Comparison of ENCODE assay signal across 23 cellular contexts in the genomic region with DNA sequence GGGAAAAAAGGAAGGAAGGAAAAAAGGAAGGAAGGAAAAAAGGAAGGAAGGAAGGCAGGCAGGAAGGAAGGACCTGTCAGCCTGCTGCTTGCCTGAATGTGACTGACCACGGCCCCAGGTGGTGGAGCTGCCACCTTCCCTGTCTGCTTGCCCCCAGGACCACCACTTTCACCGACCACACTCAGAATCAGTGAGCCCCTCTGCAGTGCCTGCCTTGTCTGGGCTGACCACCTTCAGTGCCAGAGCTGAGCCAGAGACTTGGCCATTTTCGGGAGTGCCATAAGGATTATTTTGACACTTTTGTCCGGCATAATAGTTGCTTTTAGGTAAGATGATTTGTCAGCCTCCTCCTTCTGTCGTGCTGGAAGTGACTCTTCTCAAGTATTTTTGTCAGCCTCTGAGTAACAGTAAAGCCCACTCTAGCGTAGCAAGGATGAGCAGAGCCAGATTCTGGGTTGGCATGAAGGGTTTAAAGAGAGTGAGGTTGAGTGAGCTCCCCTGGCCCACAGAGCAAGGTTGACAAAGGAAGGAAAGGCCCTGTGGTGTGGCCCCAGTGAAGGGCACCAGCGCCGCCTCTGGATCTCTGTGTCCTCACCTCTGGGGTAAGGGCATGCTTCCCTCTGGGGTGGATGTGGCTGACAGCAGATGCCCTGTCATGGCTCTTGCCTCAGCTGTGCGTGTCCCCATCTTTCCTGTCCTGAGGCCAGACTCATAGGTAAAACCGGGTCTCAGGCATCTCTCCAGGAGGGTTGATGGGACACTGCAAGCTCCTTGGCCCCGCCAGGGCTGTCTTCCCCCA.
DNase-seq lines count a peak whose midpoint lies in the region; ATAC-seq, FAIRE-seq and TF ChIP-seq lines count a peak whose summit lies in the region.
"Had no signal": no experiment of that assay in that cellular context is flagged by ENCODE, and none has a peak within 500 bp of the region (broad histone marks: within the 10 kb centered on the region; RNA-seq: fewer than 3 reads in every experiment).

No MANE protein-coding gene starts in this region.

- H3K4me3 ChIP-seq in HepG2 (replicated peaks in 1 of 3; ENCODE audit: insufficient read depth in 1 of 3, low read depth in 2 of 3, low read length in 3 of 3) (no peak overlapping the region), right lobe of liver (no peak overlapping the region), K562 (no peak overlapping the region), vagina (no peak overlapping the region), left lung (no peak overlapping the region)
- H3K4me3 ChIP-seq: GM12878 had no signal

- H3K9me3 ChIP-seq in HepG2 (ENCODE audit: low read length): no peaks in the 10 kb centered on the region
- no peaks in the 10 kb centered on the region for H3K9me3 ChIP-seq in right lobe of liver
- H3K9me3 ChIP-seq in K562 (replicated peaks; ENCODE audit: control insufficient read depth, insufficient read depth, low read depth, low read length): no peaks in the 10 kb centered on the region
- no peaks in the 10 kb centered on the region for H3K9me3 ChIP-seq in vagina
- H3K9me3 ChIP-seq in left lung: no peaks in the 10 kb centered on the region

- TF ChIP-seq RAD21 in HepG2 (CRISPR knock-in tag; IDR thresholded peaks at IDR 0.05) (no peak), K562 (CRISPR knock-in tag; conservative IDR thresholded peaks at IDR 0.05 in 1 of 2, IDR thresholded peaks at IDR 0.05 in 1 of 2) (no peak)

- H2AFZ ChIP-seq in HepG2 (ENCODE audit: low read length) (no peak overlapping the region), K562 (ENCODE audit: low read depth, low read length) (no peak overlapping the region)

- no peak for TF ChIP-seq CTCF in HepG2 (CRISPR knock-in tag; IDR thresholded peaks at IDR 0.05)
- TF ChIP-seq CTCF in right lobe of liver (IDR thresholded peaks at IDR 0.05): no peak
- peak; percentile 13 to 17 (median 14); a peak in 2 of 6 replicates for TF ChIP-seq CTCF in K562 (IDR thresholded peaks at IDR 0.05 in 2 of 3, conservative IDR thresholded peaks at IDR 0.05 in 1 of 3; ENCODE audit: insufficient read depth in 2 of 3, low read depth in 1 of 3, low read length in 3 of 3)
- no peak for TF ChIP-seq CTCF in nephron progenitor cell (IDR thresholded peaks at IDR 0.05)
- no peak for TF ChIP-seq CTCF in vagina (IDR thresholded peaks at IDR 0.05)
- no peak for TF ChIP-seq CTCF in left lung (IDR thresholded peaks at IDR 0.05)

- no peak overlapping the region for H3K4me3 Mint-ChIP-seq in nephron progenitor cell
- H3K4me3 Mint-ChIP-seq: CD4-positive, CD25-positive, alpha-beta regulatory T cell; CD8-positive, alpha-beta memory T cell; HFFc6 had no signal

- FAIRE-seq in HepG2 (lab: Jason Lieb, UNC) (no peak), K562 (lab: Jason Lieb, UNC) (no peak)
- FAIRE-seq: GM12878, GM19239, H54, HTR-8/SVneo had no signal

- H3K79me2 ChIP-seq in HepG2 (ENCODE audit: insufficient read depth, low read length) (no peaks in the 10 kb centered on the region), K562 (ENCODE audit: control insufficient read depth, insufficient read depth, low read length) (no peaks in the 10 kb centered on the region)

- intact Hi-C loops in HepG2 (cut with micrococcal nuclease; ENCODE audit: unreplicated experiment) (no loop called here), right lobe of liver (cut with DNase I) (no loop called here), K562 (cut with micrococcal nuclease) (no loop called here), vagina (cut with DNase I) (no loop called here), left lung (cut with DNase I) (no loop called here)

- DNase-seq in HepG2 (ENCODE audit: low spot score) (no peak), right lobe of liver (no peak), K562 (ENCODE audit: extremely low read depth in 1 of 4, low spot score in 3 of 4) (no peak), nephron progenitor cell (no peak), vagina (ENCODE audit: extremely low spot score in 2 of 2) (peak; percentile 25 to 70), left lung (no peak)
- DNase-seq in stimulated activated CD4-positive, alpha-beta T cell treated with anti-CD3 and anti-CD28 coated beads, Interleukin-4, amount 100 ng/mL, for 1 hour: no peak
- DNase-seq: 8988T; C1 segment of cervical spinal cord; CD4-positive, CD25-positive, alpha-beta regulatory T cell; CD8-positive, alpha-beta memory T cell; COR-L47; DMS 273 treated with DMSO at 0.1 percent for 48 hours; DMS53; DND-41; EL; HCEC 1CT; HFFc6 had no signal

- H3K36me3 ChIP-seq in HepG2 (replicated peaks in 1 of 2; ENCODE audit: control insufficient read depth in 1 of 2, insufficient read depth in 2 of 2, low read length in 2 of 2): no peaks in the 10 kb centered on the region
- no peaks in the 10 kb centered on the region for H3K36me3 ChIP-seq in right lobe of liver
- no peaks in the 10 kb centered on the region for H3K36me3 ChIP-seq in K562 (ENCODE audit: control insufficient read depth, insufficient read depth, low read length)
- H3K36me3 ChIP-seq in vagina: no peaks in the 10 kb centered on the region
- no peaks in the 10 kb centered on the region for H3K36me3 ChIP-seq in left lung

- TF ChIP-seq EP300 in HepG2 (IDR thresholded peaks at IDR 0.05; ENCODE audit: low read depth in 2 of 2, low read length in 2 of 2) (no peak), HepG2 (CRISPR knock-in tag; IDR thresholded peaks at IDR 0.05; ENCODE audit: borderline replicate concordance) (no peak), K562 (IDR thresholded peaks at IDR 0.05; ENCODE audit: low read length) (no peak)

- no peak overlapping the region for H3K4me2 ChIP-seq in HepG2 (ENCODE audit: low read depth, low read length)
- no peak overlapping the region for H3K4me2 ChIP-seq in K562 (ENCODE audit: insufficient read depth, low read length)

- H3K9ac ChIP-seq in HepG2 (ENCODE audit: insufficient read depth, low read depth, low read length) (no peak overlapping the region), K562 (ENCODE audit: insufficient read depth in 1 of 2, low read depth in 2 of 2, low read length in 2 of 2) (no peak overlapping the region)

- BruUV-seq in HepG2 (replicated peaks; lab: Mats Ljungman, UMichigan) (no TSS peak), K562 (replicated peaks; lab: Mats Ljungman, UMichigan) (no TSS peak)

- H3K27ac ChIP-seq in HepG2 (ENCODE audit: extremely low read length, insufficient read depth, low read length) (no peak overlapping the region), right lobe of liver (no peak overlapping the region), K562 (ENCODE audit: extremely low read depth, low read depth, low read length) (no peak overlapping the region), vagina (no peak overlapping the region), left lung (no peak overlapping the region)

- no peaks in the 10 kb centered on the region for H4K20me1 ChIP-seq in HepG2 (ENCODE audit: insufficient read depth, low read length)
- peaks cover 4% of the 10 kb centered on the region for H4K20me1 ChIP-seq in K562 (replicated peaks; ENCODE audit: control insufficient read depth, insufficient read depth, low read length)

- in situ Hi-C loops in HepG2 (cut with HindIII; ENCODE audit: extremely low pct_ligation_motif_present, low pct_unique_long_range_greater_than_20kb) (no loop called here), K562 (cut with MboI) (no loop called here)

- H3K27ac Mint-ChIP-seq in nephron progenitor cell: peak overlapping the region; percentile 37
- H3K27ac Mint-ChIP-seq: CD4-positive, CD25-positive, alpha-beta regulatory T cell; CD8-positive, alpha-beta memory T cell; HFFc6 had no signal

- H3K4me1 Mint-ChIP-seq in nephron progenitor cell: peaks cover 23% of the 10 kb centered on the region
- H3K4me1 Mint-ChIP-seq: CD4-positive, CD25-positive, alpha-beta regulatory T cell; CD8-positive, alpha-beta memory T cell had no signal

- H3K27me3 Mint-ChIP-seq in nephron progenitor cell (ENCODE audit: low read depth, poor library complexity): peaks cover 20% of the 10 kb centered on the region
- H3K27me3 Mint-ChIP-seq: CD4-positive, CD25-positive, alpha-beta regulatory T cell had no signal

- H3K4me1 ChIP-seq in HepG2 (ENCODE audit: insufficient read depth, low read length) (peaks cover 5% of the 10 kb centered on the region), right lobe of liver (no peaks in the 10 kb centered on the region), K562 (replicated peaks in 1 of 2; ENCODE audit: control insufficient read depth in 2 of 2, insufficient read depth in 2 of 2, low read length in 2 of 2) (no peaks in the 10 kb centered on the region), vagina (peaks cover 35% of the 10 kb centered on the region), left lung (no peaks in the 10 kb centered on the region)

- POLR2A ChIA-PET in HepG2 (lab: Yijun Ruan, JAX) (no interaction called here), K562 (lab: Yijun Ruan, JAX) (interaction anchor here (1.5 kb wide), 1 partner anchor 11 kb away, joined by 3 read pairs; no protein-coding TSS in a partner anchor)

- H3K9me1 ChIP-seq in K562 (ENCODE audit: control insufficient read depth, insufficient read depth, low read length): no peaks in the 10 kb centered on the region

- ATAC-seq in HepG2 (no peak), right lobe of liver (no peak), K562 (peak; percentile 72), HG03196 (IDR thresholded peaks at IDR 0.05; ENCODE audit: unreplicated experiment) (no peak), left lung (no peak)
- ATAC-seq: GM12878 had no signal

- H3K27me3 ChIP-seq in HepG2 (ENCODE audit: control insufficient read depth in 1 of 2, insufficient read depth in 2 of 2, low read length in 2 of 2) (no peaks in the 10 kb centered on the region), right lobe of liver (no peaks in the 10 kb centered on the region), K562 (ENCODE audit: control insufficient read depth in 2 of 2, insufficient read depth in 2 of 2, low read length in 2 of 2) (peaks cover 27 to 39% of the 10 kb centered on the region in 2 experiments), vagina (no peaks in the 10 kb centered on the region), left lung (no peaks in the 10 kb centered on the region)

- 94% methylated on average over 10 of the region's 11 CpGs for WGBS in HepG2 (ENCODE audit: low lambda C conversion rate)
- WGBS in right lobe of liver (ENCODE audit: insufficient coverage, low coverage, low lambda C conversion rate, missing lambda C conversion rate): 59% methylated on average over 6 of the region's 11 CpGs
- 2% methylated on average over 10 of the region's 11 CpGs for WGBS in K562 (ENCODE audit: insufficient coverage, low coverage, missing lambda C conversion rate)

- CTCF ChIA-PET in HepG2 (lab: Yijun Ruan, JAX; ENCODE audit: low intra/inter-chr PET ratio, low total read pairs): no interaction called here
- CTCF ChIA-PET in K562 (lab: Yijun Ruan, JAX; ENCODE audit: low intra/inter-chr PET ratio): interaction anchor here (0.5 kb wide), 1 partner anchor 517 kb away, joined by 3 read pairs; no protein-coding TSS in a partner anchor

- H3K9me3 Mint-ChIP-seq in nephron progenitor cell: no peaks in the 10 kb centered on the region
- H3K9me3 Mint-ChIP-seq: HFFc6 had no signal

- TF ChIP-seq POLR2A in HepG2 (IDR thresholded peaks at IDR 0.05; ENCODE audit: insufficient read depth in 1 of 2, low read depth in 2 of 2, low read length in 2 of 2) (no peak), right lobe of liver (IDR thresholded peaks at IDR 0.05) (no peak), K562 (conservative IDR thresholded peaks at IDR 0.05) (no peak), vagina (IDR thresholded peaks at IDR 0.05) (no peak)

- no peaks in the 10 kb centered on the region for H3K36me3 Mint-ChIP-seq in nephron progenitor cell (ENCODE audit: low read depth)
- H3K36me3 Mint-ChIP-seq: CD4-positive, CD25-positive, alpha-beta regulatory T cell; CD8-positive, alpha-beta memory T cell had no signal

Comparison
In these comparisons a context has a peak if more than half of its experiments do, and no peak if none do; other contexts are left out.
1. DNase-seq: peak in vagina (2 of 2); none in HepG2 (single experiment), right lobe of liver (0 of 3), K562 (0 of 4), nephron progenitor cell (single experiment), left lung (0 of 2) and stimulated activated CD4-positive, alpha-beta T cell treated with anti-CD3 and anti-CD28 coated beads, Interleukin-4, amount 100 ng/mL, for 1 hour (single experiment).
2. CTCF ChIP-seq: peak in K562 (3 of 3); none in HepG2 (single experiment), right lobe of liver (0 of 4), nephron progenitor cell (single experiment), vagina (0 of 3) and left lung (0 of 2).